Comparison of ENCODE assay signal across 1 cellular context in the genomic region with DNA sequence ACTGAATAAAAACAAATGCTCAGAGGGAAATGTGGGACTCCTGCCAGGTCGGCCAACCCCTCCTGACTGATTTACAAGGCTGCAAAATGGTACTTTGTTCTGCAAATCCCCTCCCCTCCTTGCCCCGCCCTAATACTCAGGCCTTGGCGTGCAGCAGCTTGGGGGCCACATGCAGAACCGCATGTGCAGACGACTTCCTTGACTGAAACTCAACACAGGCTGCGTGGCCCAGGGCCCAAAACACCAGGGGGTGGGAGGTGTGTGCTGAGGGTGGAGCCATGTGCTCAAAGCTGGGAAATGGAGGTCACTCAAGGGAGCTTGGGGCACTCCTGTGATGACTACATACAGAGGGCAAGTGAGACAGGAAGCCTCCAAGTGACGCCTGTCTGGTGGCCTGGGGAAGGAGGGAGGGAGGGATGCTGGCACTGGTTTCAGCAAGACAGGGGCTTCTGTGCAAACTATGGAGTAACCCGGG.
A peak's percentile ranks its signal among the peaks of the same experiment; 100 is the strongest.
TF ChIP-seq lines count a peak whose summit lies in the region.

No MANE protein-coding gene starts in this region.

TF ChIP-seq in IMR-90, 13 proteins besides CTCF, POLR2A, EP300 and RAD21 (continued from another document):
- TF ChIP-seq, protein P1, sequence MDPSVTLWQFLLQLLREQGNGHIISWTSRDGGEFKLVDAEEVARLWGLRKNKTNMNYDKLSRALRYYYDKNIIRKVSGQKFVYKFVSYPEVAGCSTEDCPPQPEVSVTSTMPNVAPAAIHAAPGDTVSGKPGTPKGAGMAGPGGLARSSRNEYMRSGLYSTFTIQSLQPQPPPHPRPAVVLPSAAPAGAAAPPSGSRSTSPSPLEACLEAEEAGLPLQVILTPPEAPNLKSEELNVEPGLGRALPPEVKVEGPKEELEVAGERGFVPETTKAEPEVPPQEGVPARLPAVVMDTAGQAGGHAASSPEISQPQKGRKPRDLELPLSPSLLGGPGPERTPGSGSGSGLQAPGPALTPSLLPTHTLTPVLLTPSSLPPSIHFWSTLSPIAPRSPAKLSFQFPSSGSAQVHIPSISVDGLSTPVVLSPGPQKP (IDR thresholded peaks at IDR 0.05; ENCODE audit: borderline replicate concordance, low read depth, low read length), result no peak
- peak; percentile 10; the same call in 1 of the 2 replicates for TF ChIP-seq MAZ (IDR thresholded peaks at IDR 0.05; ENCODE audit: borderline replicate concordance, low read depth, low read length)
- TF ChIP-seq, protein P2, sequence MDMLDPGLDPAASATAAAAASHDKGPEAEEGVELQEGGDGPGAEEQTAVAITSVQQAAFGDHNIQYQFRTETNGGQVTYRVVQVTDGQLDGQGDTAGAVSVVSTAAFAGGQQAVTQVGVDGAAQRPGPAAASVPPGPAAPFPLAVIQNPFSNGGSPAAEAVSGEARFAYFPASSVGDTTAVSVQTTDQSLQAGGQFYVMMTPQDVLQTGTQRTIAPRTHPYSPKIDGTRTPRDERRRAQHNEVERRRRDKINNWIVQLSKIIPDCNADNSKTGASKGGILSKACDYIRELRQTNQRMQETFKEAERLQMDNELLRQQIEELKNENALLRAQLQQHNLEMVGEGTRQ (IDR thresholded peaks at IDR 0.05; ENCODE audit: low read depth, low read length), result no peak
